In genomic region chr9:136665111-136665703, GRCh38 we compare ENCODE assay signal across 9 cellular contexts. TPM values are rescaled to one million over a fixed set of nuclear protein-coding genes. Genes with fewer than 3 reads are reported as not detected.
A peak's percentile ranks its signal among the peaks of the same experiment; 100 is the strongest.
DNase-seq lines count a peak whose midpoint lies in the region; ATAC-seq and TF ChIP-seq lines count a peak whose summit lies in the region.
"Had no signal": no experiment of that assay in that cellular context is flagged by ENCODE, and none has a peak within 500 bp of the region (broad histone marks: within the 10 kb centered on the region; RNA-seq: fewer than 3 reads in every experiment).

No MANE protein-coding gene starts in this region.

- no peaks in the 10 kb centered on the region for H3K36me3 Mint-ChIP-seq in nephron (ENCODE audit: low read depth)

- H3K27me3 ChIP-seq in RWPE2 (ENCODE audit: insufficient read depth, poor library complexity, severe bottlenecking): no peaks in the 10 kb centered on the region

- no peaks in the 10 kb centered on the region for H3K36me3 ChIP-seq in RWPE2 (ENCODE audit: low read depth)

- TF ChIP-seq CTCF in RWPE2 (IDR thresholded peaks at IDR 0.05; ENCODE audit: poor library complexity, severe bottlenecking) (peak; percentile 12), nephron (IDR thresholded peaks at IDR 0.05; ENCODE audit: unreplicated experiment in 3 of 3) (peak; percentile 24 to 40 (median 31))

- DNase-seq in NCI-H2227 (lab: John Stamatoyannopoulos, UW; ENCODE audit: unreplicated experiment) (peak; percentile 38), NCI-H2227 treated with DMSO at 0.1 percent for 48 hours (lab: John Stamatoyannopoulos, UW) (no peak), RWPE2 (ENCODE audit: low spot score) (no peak), ecto neural progenitor cell (ENCODE audit: low spot score) (peak; percentile 73), GM19240 (ENCODE audit: insufficient read length, low spot score) (no peak), H4 (ENCODE audit: low spot score) (no peak)
- DNase-seq: DND-41 had no signal

- H3K4me3 Mint-ChIP-seq in nephron: peak overlapping the region; percentile 72 to 83 (median 76)

- H3K9me3 Mint-ChIP-seq in nephron: no peaks in the 10 kb centered on the region

- no peaks in the 10 kb centered on the region for H3K27me3 Mint-ChIP-seq in nephron (ENCODE audit: low read depth)

- no peaks in the 10 kb centered on the region for H3K4me1 ChIP-seq in RWPE2 (ENCODE audit: insufficient read depth, poor library complexity, severe bottlenecking)

- H3K27ac ChIP-seq in RWPE2 (ENCODE audit: poor library complexity, severe bottlenecking): no peak overlapping the region

- ATAC-seq in RWPE2 (ENCODE audit: low read depth) (no peak), GM21360 (IDR thresholded peaks at IDR 0.05; ENCODE audit: unreplicated experiment) (no peak)

- no peaks in the 10 kb centered on the region for H3K9me3 ChIP-seq in RWPE2 (ENCODE audit: severe bottlenecking)

- H3K27ac Mint-ChIP-seq in nephron: no peak overlapping the region

- H3K4me1 Mint-ChIP-seq in nephron: no peaks in the 10 kb centered on the region

- peak overlapping the region; percentile 57 for H3K4me3 ChIP-seq in RWPE2 (ENCODE audit: severe bottlenecking)

RNA-seq across cellular contexts. Expression of gene EGFL7, which starts 2.5 kb away (rescaled TPM):
- 60.2 and 76.5 TPM in 2 replicates for total RNA-seq in H4 (2014; rRNA removed; shearing (Covaris generic))

RNA-seq across cellular contexts. Expression of gene AGPAT2, which starts 22.1 kb away (rescaled TPM):
- 32.3 and 33.8 TPM in 2 replicates for total RNA-seq in H4 (2014; rRNA removed; shearing (Covaris generic))

RNA-seq across cellular contexts. Expression of gene DIPK1B, which starts 47.2 kb away (rescaled TPM):
- total RNA-seq in H4 (2014; rRNA removed; shearing (Covaris generic)): 3.8 and 6.1 TPM in 2 replicates

Comparison
In these comparisons a context has a peak if more than half of its experiments do, and no peak if none do; other contexts are left out.
1. DNase-seq: peak in NCI-H2227 (single experiment) and ecto neural progenitor cell (single experiment); none in NCI-H2227 treated with DMSO at 0.1 percent for 48 hours (single experiment), RWPE2 (single experiment), GM19240 (single experiment) and H4 (single experiment).